16 cellular contexts compared by ENCODE assay signal in genomic region chr10:78774614-78774998, GRCh38.
DNase-seq lines count a peak whose midpoint lies in the region; ATAC-seq and TF ChIP-seq lines count a peak whose summit lies in the region.
"Had no signal": no experiment of that assay in that cellular context is flagged by ENCODE, and none has a peak within 500 bp of the region (broad histone marks: within the 10 kb centered on the region; RNA-seq: fewer than 3 reads in every experiment).

No MANE protein-coding gene starts in this region.

- TF ChIP-seq POLR2A in breast epithelium (IDR thresholded peaks at IDR 0.05) (no peak), ovary (IDR thresholded peaks at IDR 0.05) (no peak)

- H3K4me1 Mint-ChIP-seq in MCF 10A (ENCODE audit: insufficient read depth, unreplicated experiment), result no peaks in the 10 kb centered on the region
- peaks cover 63% of the 10 kb centered on the region for H3K4me1 Mint-ChIP-seq in type B pancreatic cell (ENCODE audit: unreplicated experiment)
- H3K4me1 Mint-ChIP-seq: activated CD4-positive, alpha-beta T cell treated with anti-CD3 and anti-CD28 coated beads, Interleukin-2, amount 10 ng/mL, durations not matched to agents 7 days and 5 days; CD8-positive, alpha-beta memory T cell had no signal

- H3K27ac ChIP-seq in breast epithelium (no peak overlapping the region), right cardiac atrium (ENCODE audit: low read length) (peak overlapping the region; percentile 21), ovary (peak overlapping the region; percentile 9 to 50)

- H3K36me3 Mint-ChIP-seq in MCF 10A (ENCODE audit: insufficient read depth, unreplicated experiment) (no peaks in the 10 kb centered on the region), type B pancreatic cell (no peaks in the 10 kb centered on the region)
- H3K36me3 Mint-ChIP-seq: CD8-positive, alpha-beta memory T cell had no signal

- ATAC-seq in right cardiac atrium, result peak in 1 of 2 donors; percentile 28
- ATAC-seq: GM12878 had no signal

- no peaks in the 10 kb centered on the region for H3K27me3 Mint-ChIP-seq in MCF 10A (ENCODE audit: insufficient read depth, unreplicated experiment)
- H3K27me3 Mint-ChIP-seq in type B pancreatic cell, result no peaks in the 10 kb centered on the region
- H3K27me3 Mint-ChIP-seq: activated CD4-positive, alpha-beta T cell treated with anti-CD3 and anti-CD28 coated beads, Interleukin-2, amount 10 ng/mL, durations not matched to agents 7 days and 5 days had no signal

- no peak for TF ChIP-seq CTCF in MCF 10A (IDR thresholded peaks at IDR 0.05; ENCODE audit: unreplicated experiment)
- TF ChIP-seq CTCF in breast epithelium (IDR thresholded peaks at IDR 0.05), result no peak
- no peak for TF ChIP-seq CTCF in ovary (IDR thresholded peaks at IDR 0.05)
- no peak for TF ChIP-seq CTCF in type B pancreatic cell (conservative IDR thresholded peaks at IDR 0.05)

- no peaks in the 10 kb centered on the region for H3K4me1 ChIP-seq in breast epithelium
- H3K4me1 ChIP-seq in right cardiac atrium (ENCODE audit: control insufficient read depth, insufficient read depth, low read length), result peaks cover 3% of the 10 kb centered on the region
- H3K4me1 ChIP-seq in ovary (ENCODE audit: insufficient read depth), result peaks cover 30% of the 10 kb centered on the region
- H3K4me1 ChIP-seq: HAP-1 had no signal

- H3K27ac Mint-ChIP-seq in MCF 10A (ENCODE audit: low read depth, unreplicated experiment) (no peak overlapping the region), type B pancreatic cell (peak overlapping the region; percentile 56)
- H3K27ac Mint-ChIP-seq: activated CD4-positive, alpha-beta T cell treated with anti-CD3 and anti-CD28 coated beads, Interleukin-2, amount 10 ng/mL, durations not matched to agents 7 days and 5 days; dendritic cell treated with granulocyte-macrophage colony-stimulating factor and Interleukin-4, amounts not matched to agents 40 ng/mL and 50 ng/mL, for 4 days had no signal

- no peaks in the 10 kb centered on the region for H3K27me3 ChIP-seq in breast epithelium
- no peaks in the 10 kb centered on the region for H3K27me3 ChIP-seq in right cardiac atrium (ENCODE audit: control insufficient read depth, insufficient read depth)
- H3K27me3 ChIP-seq in ovary, result no peaks in the 10 kb centered on the region

- TF ChIP-seq EP300 in ovary (IDR thresholded peaks at IDR 0.05), result no peak

- 57% methylated on average over 6 of the region's 6 CpGs for WGBS in right cardiac atrium
- 50 to 58% (median 56%) methylated on average over 6 of the region's 6 CpGs for WGBS in ovary, 3 donors

- H3K9me3 Mint-ChIP-seq in MCF 10A (ENCODE audit: unreplicated experiment) (no peaks in the 10 kb centered on the region), type B pancreatic cell (no peaks in the 10 kb centered on the region)
- H3K9me3 Mint-ChIP-seq: activated CD4-positive, alpha-beta T cell treated with anti-CD3 and anti-CD28 coated beads, Interleukin-2, amount 10 ng/mL, durations not matched to agents 7 days and 5 days; CD8-positive, alpha-beta memory T cell; dendritic cell treated with granulocyte-macrophage colony-stimulating factor and Interleukin-4, amounts not matched to agents 40 ng/mL and 50 ng/mL, for 4 days had no signal

- intact Hi-C loops in MCF 10A (cut with micrococcal nuclease), result no loop called here
- intact Hi-C loops in breast epithelium (cut with DNase I; ENCODE audit: low total_unique reads), result no loop called here
- intact Hi-C loops in right cardiac atrium (cut with DNase I), result loop anchor here in 1 of 4 donors (10.0 kb wide), 1 partner anchor 290 kb away; the partner anchor contains the start of gene ZMIZ1
- intact Hi-C loops in ovary (cut with DNase I), result no loop called here

- POLR2A ChIA-PET in MCF 10A (lab: Yijun Ruan, JAX), result interaction anchor here (0.6 kb wide), 1 partner anchor 179 kb away, joined by 3 read pairs; no protein-coding TSS in a partner anchor

- no TSS peak for BruUV-seq in MCF 10A (replicated peaks; lab: Mats Ljungman, UMichigan)

- H3K9me3 ChIP-seq in breast epithelium, result no peaks in the 10 kb centered on the region
- no peaks in the 10 kb centered on the region for H3K9me3 ChIP-seq in right cardiac atrium (ENCODE audit: control insufficient read depth, low read length)
- no peaks in the 10 kb centered on the region for H3K9me3 ChIP-seq in ovary
- H3K9me3 ChIP-seq: HAP-1 had no signal

- DNase-seq in MCF 10A (ENCODE audit: unreplicated experiment) (peak; percentile 63), breast epithelium (ENCODE audit: low spot score in 2 of 2) (no peak), right cardiac atrium (peak; percentile 55 to 68 (median 63)), ovary (no peak), type B pancreatic cell (ENCODE audit: extremely low spot score, unreplicated experiment) (no peak), NAMALWA (ENCODE audit: low spot score) (no peak), anterior cingulate cortex (lab: John Stamatoyannopoulos, UW) (no peak), medulla oblongata (ENCODE audit: extremely low spot score) (no peak)
- DNase-seq: activated CD4-positive, alpha-beta T cell treated with anti-CD3 and anti-CD28 coated beads, Interleukin-2, amount 10 ng/mL, durations not matched to agents 7 days and 5 days; CD8-positive, alpha-beta memory T cell; NCI-H1048; NCI-H2171 treated with DMSO at 0.1 percent for 48 hours; SIG-M5 had no signal

- CTCF ChIA-PET in MCF 10A (lab: Yijun Ruan, JAX), result interaction anchor here (0.8 kb wide), 1 partner anchor 68 kb away, joined by 3 read pairs; no protein-coding TSS in a partner anchor

- H3K4me3 Mint-ChIP-seq in MCF 10A (ENCODE audit: unreplicated experiment) (no peak overlapping the region), type B pancreatic cell (no peak overlapping the region)
- H3K4me3 Mint-ChIP-seq: activated CD4-positive, alpha-beta T cell treated with anti-CD3 and anti-CD28 coated beads, Interleukin-2, amount 10 ng/mL, durations not matched to agents 7 days and 5 days; CD8-positive, alpha-beta memory T cell; dendritic cell treated with granulocyte-macrophage colony-stimulating factor and Interleukin-4, amounts not matched to agents 40 ng/mL and 50 ng/mL, for 4 days had no signal

- no peaks in the 10 kb centered on the region for H3K36me3 ChIP-seq in breast epithelium
- H3K36me3 ChIP-seq in ovary, result no peaks in the 10 kb centered on the region
- H3K36me3 ChIP-seq: HAP-1 had no signal

- H3K4me3 ChIP-seq in breast epithelium, result no peak overlapping the region
- no peak overlapping the region for H3K4me3 ChIP-seq in right cardiac atrium (ENCODE audit: low read length)
- H3K4me3 ChIP-seq in ovary, result no peak overlapping the region
- H3K4me3 ChIP-seq: GM12878, HAP-1 had no signal

Comparison
In these comparisons a context has a peak if more than half of its experiments do, and no peak if none do; other contexts are left out.
1. DNase-seq: peak in MCF 10A (single experiment) and right cardiac atrium (3 of 3); none in breast epithelium (0 of 2), ovary (0 of 5), type B pancreatic cell (single experiment), NAMALWA (single experiment), anterior cingulate cortex (0 of 58) and medulla oblongata (single experiment).
2. H3K27ac ChIP-seq: peak in right cardiac atrium (single experiment) and ovary (2 of 2); none in breast epithelium (0 of 2).